In the genomic region with DNA sequence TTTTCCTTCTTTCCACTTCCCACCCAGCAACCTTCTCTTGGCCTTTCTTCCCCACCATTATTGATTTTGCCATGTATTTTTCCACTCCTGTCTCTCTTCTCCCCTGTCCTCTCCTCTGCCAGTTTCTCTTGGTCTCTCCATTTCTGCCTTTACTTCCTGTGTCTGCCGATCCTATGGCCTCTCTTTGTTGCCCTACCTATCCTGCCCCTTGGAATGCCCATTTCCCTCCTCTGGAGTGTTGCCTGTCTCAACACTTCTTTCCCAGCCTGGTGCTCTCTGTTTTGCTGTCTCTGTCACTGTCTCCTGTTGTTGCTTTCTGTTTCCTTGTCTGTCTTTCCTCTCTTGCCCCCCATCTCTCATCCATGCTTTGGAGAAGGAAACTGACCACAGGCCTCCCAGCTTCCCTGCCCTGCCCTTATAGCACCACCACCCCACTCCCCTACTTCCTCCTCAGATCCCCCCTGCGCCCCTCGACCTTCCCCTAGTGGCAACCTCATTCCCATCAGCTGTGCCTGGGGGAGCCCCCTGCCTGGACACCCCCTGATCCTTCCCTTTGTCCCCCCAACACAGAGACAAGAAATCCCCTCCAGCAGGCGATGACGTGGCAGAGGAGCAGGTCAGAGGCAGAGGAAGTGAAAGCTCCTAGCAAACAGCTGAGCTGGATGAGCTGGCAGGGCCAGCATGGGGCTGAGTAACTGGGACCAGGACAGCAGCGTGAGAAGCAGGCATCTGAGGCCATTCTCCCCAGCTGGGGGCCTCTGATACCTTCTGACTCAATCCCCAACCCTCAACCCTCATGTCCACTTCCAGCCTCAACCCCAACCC, we compare ENCODE assay signal across 8 cellular contexts. TPM values are rescaled to one million over a fixed set of nuclear protein-coding genes. Genes with fewer than 3 reads are reported as not detected.
DNase-seq lines count a peak whose midpoint lies in the region; ATAC-seq and TF ChIP-seq lines count a peak whose summit lies in the region.

No MANE protein-coding gene starts in this region.

- intact Hi-C loops in uterus (cut with DNase I; ENCODE audit: low total_unique reads) = no loop called here

- H3K27ac ChIP-seq in SJCRH30 (no peak overlapping the region), uterus (no peak overlapping the region)

- peak; percentile 93 for DNase-seq in AG08395 (ENCODE audit: low spot score)
- DNase-seq in SJCRH30 = peak; percentile 33 to 42
- DNase-seq in foreskin fibroblast = peak; percentile 91 to 93
- peak; percentile 14 to 22 for DNase-seq in stimulated activated CD4-positive, alpha-beta T cell treated with anti-CD3 and anti-CD28 coated beads, Interleukin-4, amount 100 ng/mL, for 48 hours (ENCODE audit: low read depth in 2 of 2)
- DNase-seq in NCI-H187 (lab: John Stamatoyannopoulos, UW) = no peak
- DNase-seq in uterus = no peak

- H3K27me3 ChIP-seq in SJCRH30 = peaks cover 16% of the 10 kb centered on the region; the same call in 1 of the 2 replicates
- H3K27me3 ChIP-seq in uterus = no peaks in the 10 kb centered on the region

- H3K4me3 ChIP-seq in SJCRH30 = no peak overlapping the region
- H3K4me3 ChIP-seq in foreskin fibroblast (ENCODE audit: low read depth in 1 of 2, low read length in 2 of 2) = no peak overlapping the region
- H3K4me3 ChIP-seq in uterus = no peak overlapping the region

- no peak for TF ChIP-seq CTCF in foreskin fibroblast (IDR thresholded peaks at IDR 0.05; ENCODE audit: low read depth, low read length)
- TF ChIP-seq CTCF in uterus (IDR thresholded peaks at IDR 0.05) = no peak

- H3K4me1 ChIP-seq in SJCRH30 = no peaks in the 10 kb centered on the region
- H3K4me1 ChIP-seq in uterus = no peaks in the 10 kb centered on the region

- no peaks in the 10 kb centered on the region for H3K9me3 ChIP-seq in SJCRH30 (replicated peaks)
- no peaks in the 10 kb centered on the region for H3K9me3 ChIP-seq in uterus

- ATAC-seq in GM18517 (IDR thresholded peaks at IDR 0.05; ENCODE audit: unreplicated experiment) (peak; percentile 85), HG03064 (IDR thresholded peaks at IDR 0.05; ENCODE audit: low read depth, unreplicated experiment) (peak; percentile 59)

- H3K36me3 ChIP-seq in SJCRH30 (no peaks in the 10 kb centered on the region), uterus (no peaks in the 10 kb centered on the region)

- TF ChIP-seq POLR2A in uterus (IDR thresholded peaks at IDR 0.05) = no peak

RNA-seq across cellular contexts. Expression of gene ETV3L, which starts 6.6 kb away (rescaled TPM):
- total RNA-seq in SJCRH30 (2014; rRNA removed; shearing (Covaris generic)) = 0.05 TPM in 1 of 2 replicates, not detected in the other
- not detected for total RNA-seq in uterus

RNA-seq across cellular contexts. Expression of gene ETV3, which starts 32.0 kb away (rescaled TPM):
- 12.2 and 12.5 TPM in 2 replicates for total RNA-seq in SJCRH30 (2014; rRNA removed; shearing (Covaris generic))
- 10 to 100 TPM in 3 of 4 donors, 1 to 10 TPM in 1; 4.4 to 30.1 (median 19.6) TPM for total RNA-seq in uterus

Comparison
In these comparisons a context has a peak if more than half of its experiments do, and no peak if none do; other contexts are left out.
1. DNase-seq: peak in AG08395 (single experiment), SJCRH30 (2 of 2), foreskin fibroblast (2 of 2) and stimulated activated CD4-positive, alpha-beta T cell treated with anti-CD3 and anti-CD28 coated beads, Interleukin-4, amount 100 ng/mL, for 48 hours (2 of 2); none in NCI-H187 (0 of 2) and uterus (0 of 2).